Comparison of ENCODE assay signal across 19 cellular contexts in genomic region chr4:113618205-113618604, GRCh38.
DNase-seq lines count a peak whose midpoint lies in the region; ATAC-seq, FAIRE-seq and TF ChIP-seq lines count a peak whose summit lies in the region.
"Had no signal": no experiment of that assay in that cellular context is flagged by ENCODE, and none has a peak within 500 bp of the region (broad histone marks: within the 10 kb centered on the region; RNA-seq: fewer than 3 reads in every experiment).

No MANE protein-coding gene starts in this region.

- CTCF ChIA-PET in HepG2 (lab: Yijun Ruan, JAX; ENCODE audit: low intra/inter-chr PET ratio, low total read pairs) (no interaction called here), PC-9 (lab: Charles Lee) (no interaction called here)

- H3K27ac ChIP-seq in liver (ENCODE audit: low read depth in 1 of 2, low read length in 2 of 2) (no peak overlapping the region), HepG2 (ENCODE audit: extremely low read length, insufficient read depth, low read length) (no peak overlapping the region), OCI-LY1 (ENCODE audit: low read depth, low read length, poor library complexity, severe bottlenecking) (peak overlapping the region; percentile 84), suprapubic skin (peak overlapping the region; percentile 8), PC-9 (no peak overlapping the region)
- H3K27ac ChIP-seq: RWPE1 had no signal

- H3K9ac ChIP-seq in liver (ENCODE audit: low read depth in 1 of 2, low read length in 2 of 2) (peak overlapping the region in 1 of 2 donors; percentile 38), HepG2 (ENCODE audit: insufficient read depth, low read depth, low read length) (no peak overlapping the region), OCI-LY1 (ENCODE audit: low read length) (peak overlapping the region; percentile 20; the same call in 1 of the 2 replicates)

- ATAC-seq in HepG2 = no peak
- ATAC-seq: activated T-helper 17 cell treated with anti-CD3 and anti-CD28 coated beads, Interleukin-2, amount 50 U/mL, for 72 hours had no signal

- POLR2A ChIA-PET in HepG2 (lab: Yijun Ruan, JAX) (no interaction called here), PC-9 (lab: Charles Lee; ENCODE audit: unreplicated experiment) (interaction anchor here (0.7 kb wide), 1 partner anchor 302 kb away, joined by 4 read pairs; no protein-coding TSS in a partner anchor)

- no TSS peak for BruUV-seq in HepG2 (replicated peaks; lab: Mats Ljungman, UMichigan)
- BruUV-seq in PC-9 (replicated peaks; lab: Mats Ljungman, UMichigan) = no TSS peak

- H4K20me1 ChIP-seq in HepG2 (ENCODE audit: insufficient read depth, low read length) (no peaks in the 10 kb centered on the region), OCI-LY1 (ENCODE audit: insufficient read depth, low read length) (no peaks in the 10 kb centered on the region), PC-9 (ENCODE audit: insufficient read depth) (no peaks in the 10 kb centered on the region)

- no peaks in the 10 kb centered on the region for H3K79me2 ChIP-seq in HepG2 (ENCODE audit: insufficient read depth, low read length)
- H3K79me2 ChIP-seq in OCI-LY1 (ENCODE audit: insufficient read depth, low read length) = peaks cover 35% of the 10 kb centered on the region
- no peaks in the 10 kb centered on the region for H3K79me2 ChIP-seq in PC-9 (ENCODE audit: low read depth)

- H3K9me2 ChIP-seq in OCI-LY1 (ENCODE audit: low read depth, low read length) (no peaks in the 10 kb centered on the region), PC-9 (ENCODE audit: insufficient read depth) (no peaks in the 10 kb centered on the region)

- no peak for TF ChIP-seq POLR2A in HepG2 (IDR thresholded peaks at IDR 0.05; ENCODE audit: insufficient read depth in 1 of 2, low read depth in 2 of 2, low read length in 2 of 2)
- no peak for TF ChIP-seq POLR2A in suprapubic skin (IDR thresholded peaks at IDR 0.05)
- TF ChIP-seq POLR2A in GM12892 (IDR thresholded peaks at IDR 0.05; ENCODE audit: low read depth, low read length) = no peak

- FAIRE-seq in HepG2 (lab: Jason Lieb, UNC) = no peak
- FAIRE-seq in GM12892 (lab: Jason Lieb, UNC) = no peak
- FAIRE-seq: GM19239 had no signal

- intact Hi-C loops in HepG2 (cut with micrococcal nuclease; ENCODE audit: unreplicated experiment) = no loop called here
- intact Hi-C loops in PC-9 (cut with micrococcal nuclease; ENCODE audit: unreplicated experiment) = no loop called here

- TF ChIP-seq EP300 in HepG2 (IDR thresholded peaks at IDR 0.05; ENCODE audit: low read depth in 2 of 2, low read length in 2 of 2) (no peak), HepG2 (CRISPR knock-in tag; IDR thresholded peaks at IDR 0.05; ENCODE audit: borderline replicate concordance) (no peak), suprapubic skin (IDR thresholded peaks at IDR 0.05) (no peak)

- H3K36me3 ChIP-seq in liver (ENCODE audit: control insufficient read depth in 4 of 4, insufficient read depth in 3 of 4, low read depth in 1 of 4, low read length in 3 of 4) (no peaks in the 10 kb centered on the region), HepG2 (replicated peaks in 1 of 2; ENCODE audit: control insufficient read depth in 1 of 2, insufficient read depth in 2 of 2, low read length in 2 of 2) (no peaks in the 10 kb centered on the region; a peak in 1 of 5 replicates), OCI-LY1 (ENCODE audit: insufficient read depth, low read length) (peaks cover 4% of the 10 kb centered on the region; the same call in 1 of the 2 replicates), suprapubic skin (no peaks in the 10 kb centered on the region), PC-9 (ENCODE audit: low read depth) (no peaks in the 10 kb centered on the region)

- no peaks in the 10 kb centered on the region for H3K27me3 ChIP-seq in liver (ENCODE audit: control insufficient read depth in 4 of 4, insufficient read depth in 4 of 4, low read length in 3 of 4)
- H3K27me3 ChIP-seq in HepG2 (ENCODE audit: control insufficient read depth in 1 of 2, insufficient read depth in 2 of 2, low read length in 2 of 2) = no peaks in the 10 kb centered on the region
- H3K27me3 ChIP-seq in OCI-LY1 (ENCODE audit: insufficient read depth, low read length) = no peaks in the 10 kb centered on the region
- no peaks in the 10 kb centered on the region for H3K27me3 ChIP-seq in suprapubic skin
- no peaks in the 10 kb centered on the region for H3K27me3 ChIP-seq in PC-9 (ENCODE audit: insufficient read depth, low read depth)

- H3K4me1 ChIP-seq in liver (ENCODE audit: control insufficient read depth in 4 of 4, insufficient read depth in 4 of 4, low read length in 3 of 4) (peaks cover 0 to 23% (median 10%) of the 10 kb centered on the region in 4 donors), HepG2 (ENCODE audit: insufficient read depth, low read length) (no peaks in the 10 kb centered on the region; the same call in 1 of the 2 replicates), OCI-LY1 (ENCODE audit: insufficient read depth, low read length, severe bottlenecking) (peaks cover 99% of the 10 kb centered on the region), suprapubic skin (peaks cover 13% of the 10 kb centered on the region), PC-9 (replicated peaks; ENCODE audit: insufficient read depth) (no peaks in the 10 kb centered on the region)

- H3K9me3 ChIP-seq in liver (ENCODE audit: control insufficient read depth in 4 of 4, low read length in 3 of 4) (no peaks in the 10 kb centered on the region), HepG2 (ENCODE audit: low read length) (no peaks in the 10 kb centered on the region), OCI-LY1 (ENCODE audit: low read length) (no peaks in the 10 kb centered on the region), suprapubic skin (no peaks in the 10 kb centered on the region), PC-9 (ENCODE audit: insufficient read depth, low read depth) (no peaks in the 10 kb centered on the region)

- H3F3A ChIP-seq in OCI-LY1 (ENCODE audit: insufficient read depth, low read length) (no peaks in the 10 kb centered on the region), PC-9 (ENCODE audit: insufficient read depth, low read depth) (no peaks in the 10 kb centered on the region)

- no peak for TF ChIP-seq CTCF in liver (IDR thresholded peaks at IDR 0.05; ENCODE audit: low read depth, low read length, missing input control)
- TF ChIP-seq CTCF in HepG2 (CRISPR knock-in tag; IDR thresholded peaks at IDR 0.05) = no peak
- TF ChIP-seq CTCF in OCI-LY1 (IDR thresholded peaks at IDR 0.05; ENCODE audit: low read length) = no peak
- TF ChIP-seq CTCF in suprapubic skin (IDR thresholded peaks at IDR 0.05) = no peak
- TF ChIP-seq CTCF in PC-9 (conservative IDR thresholded peaks at IDR 0.05) = no peak

- no peak overlapping the region for H2AFZ ChIP-seq in HepG2 (ENCODE audit: low read length)
- no peak overlapping the region for H2AFZ ChIP-seq in OCI-LY1 (ENCODE audit: low read length)
- no peak overlapping the region for H2AFZ ChIP-seq in PC-9

- TF ChIP-seq RAD21 in liver (IDR thresholded peaks at IDR 0.05) (no peak), HepG2 (CRISPR knock-in tag; IDR thresholded peaks at IDR 0.05) (no peak)

- WGBS in liver = 23% methylated on average over 2 of the region's 2 CpGs
- 91% methylated on average over 2 of the region's 2 CpGs for WGBS in HepG2 (ENCODE audit: low lambda C conversion rate)
- 49% methylated on average over 2 of the region's 2 CpGs for WGBS in suprapubic skin

- H3K4me3 ChIP-seq in liver (ENCODE audit: low read depth in 1 of 3, low read length in 3 of 3) = no peak overlapping the region
- H3K4me3 ChIP-seq in HepG2 (replicated peaks in 1 of 3; ENCODE audit: insufficient read depth in 1 of 3, low read depth in 2 of 3, low read length in 3 of 3) = no peak overlapping the region
- H3K4me3 ChIP-seq in OCI-LY1 (ENCODE audit: low read depth, low read length, poor library complexity, severe bottlenecking) = no peak overlapping the region
- no peak overlapping the region for H3K4me3 ChIP-seq in suprapubic skin
- H3K4me3 ChIP-seq in PC-9 = no peak overlapping the region

- in situ Hi-C loops in HepG2 (cut with HindIII; ENCODE audit: extremely low pct_ligation_motif_present, low pct_unique_long_range_greater_than_20kb) = no loop called here

- H3K4me2 ChIP-seq in HepG2 (ENCODE audit: low read depth, low read length) (no peak overlapping the region), OCI-LY1 (ENCODE audit: low read length) (peak overlapping the region; percentile 24), PC-9 (no peak overlapping the region)

- no peak for DNase-seq in HepG2 (ENCODE audit: low spot score)
- DNase-seq in glomerular visceral epithelial cell (ENCODE audit: extremely low spot score) = peak; percentile 14
- DNase-seq in suprapubic skin (ENCODE audit: low spot score in 2 of 2) = no peak
- DNase-seq in GM12892 (ENCODE audit: insufficient read length) = no peak
- DNase-seq in PC-9 = no peak
- DNase-seq in NCI-H2029 treated with DMSO at 0.1 percent for 48 hours (lab: John Stamatoyannopoulos, UW) = no peak
- DNase-seq: activated CD8-positive, alpha-beta memory T cell treated with anti-CD3 and anti-CD28 coated beads for 24 hours; amygdala; Calu3; endodermal cell; HFFc6; NCI-H2081 treated with DMSO at 0.1 percent for 48 hours; stimulated activated CD4-positive, alpha-beta T cell treated with anti-CD3 and anti-CD28 coated beads, Interleukin-1b, Interleukin-23, amount 100 ng/mL, for 48 hours; T-helper 1 cell had no signal

TF ChIP-seq in liver, 16 proteins besides CTCF, POLR2A, EP300 and RAD21:
- TF ChIP-seq MAX (IDR thresholded peaks at IDR 0.05) (no peak), YY1 (IDR thresholded peaks at IDR 0.05) (peak; percentile 16)

TF ChIP-seq in HepG2, 621 proteins besides CTCF, POLR2A, EP300 and RAD21:
- no peak for TF ChIP-seq NBN (conservative IDR thresholded peaks at IDR 0.05)
- TF ChIP-seq KDM5B (CRISPR knock-in tag; IDR thresholded peaks at IDR 0.05; ENCODE audit: borderline replicate concordance) = no peak
- no peak for TF ChIP-seq ZNF614 (CRISPR knock-in tag; IDR thresholded peaks at IDR 0.05; ENCODE audit: borderline replicate concordance)
- no peak for TF ChIP-seq NR3C1 (CRISPR knock-in tag; IDR thresholded peaks at IDR 0.05)
- TF ChIP-seq ZNF383 (CRISPR knock-in tag; IDR thresholded peaks at IDR 0.05; ENCODE audit: borderline replicate concordance) = no peak
- TF ChIP-seq ZFP1 (CRISPR knock-in tag; IDR thresholded peaks at IDR 0.05) = no peak
- no peak for TF ChIP-seq ZNF546 (CRISPR knock-in tag; conservative IDR thresholded peaks at IDR 0.05)
- no peak for TF ChIP-seq RCOR2 (CRISPR knock-in tag; IDR thresholded peaks at IDR 0.05)
- TF ChIP-seq WIZ (CRISPR knock-in tag; IDR thresholded peaks at IDR 0.05) = no peak
- no peak for TF ChIP-seq MBNL3 (CRISPR knock-in tag; conservative IDR thresholded peaks at IDR 0.05)
- no peak for TF ChIP-seq XRCC5 (optimal IDR thresholded peaks at IDR 0.05; ENCODE audit: low read length)
- no peak for TF ChIP-seq TEAD3 (CRISPR knock-in tag; optimal IDR thresholded peaks at IDR 0.05; ENCODE audit: borderline replicate concordance)
- TF ChIP-seq NFKB2 (CRISPR knock-in tag; IDR thresholded peaks at IDR 0.05; ENCODE audit: borderline replicate concordance) = no peak

Comparison
In these comparisons a context has a peak if more than half of its experiments do, and no peak if none do; other contexts are left out.
1. H3K27ac ChIP-seq: peak in OCI-LY1 (single experiment) and suprapubic skin (single experiment); none in liver (0 of 2), HepG2 (single experiment) and PC-9 (single experiment).